10 cellular contexts compared by ENCODE assay signal in genomic region chr5:111063709-111064322, GRCh38.
DNase-seq lines count a peak whose midpoint lies in the region; ATAC-seq and TF ChIP-seq lines count a peak whose summit lies in the region.
"Had no signal": no experiment of that assay in that cellular context is flagged by ENCODE, and none has a peak within 500 bp of the region (broad histone marks: within the 10 kb centered on the region; RNA-seq: fewer than 3 reads in every experiment).

No MANE protein-coding gene starts in this region.

- H3K9me3 Mint-ChIP-seq in nephron progenitor cell: no peaks in the 10 kb centered on the region
- no peaks in the 10 kb centered on the region for H3K9me3 Mint-ChIP-seq in activated naive CD4-positive, alpha-beta T cell treated with anti-CD3 and anti-CD28 coated beads, Interleukin-2, amount 10 ng/mL, durations not matched to agents 7 days and 5 days

- no peak overlapping the region for H3K27ac Mint-ChIP-seq in nephron progenitor cell
- no peak overlapping the region for H3K27ac Mint-ChIP-seq in activated naive CD4-positive, alpha-beta T cell treated with anti-CD3 and anti-CD28 coated beads, Interleukin-2, amount 10 ng/mL, durations not matched to agents 7 days and 5 days
- H3K27ac Mint-ChIP-seq: B cell had no signal

- peak; percentile 79 for ATAC-seq in HG02885 (IDR thresholded peaks at IDR 0.05; ENCODE audit: poor library complexity, unreplicated experiment)

- DNase-seq in NCI-H1105 treated with DMSO at 0.1 percent for 48 hours (lab: John Stamatoyannopoulos, UW) (peak; percentile 18), NCI-H1105 (lab: John Stamatoyannopoulos, UW) (no peak), SW480 (ENCODE audit: low spot score) (peak; percentile 48), nephron progenitor cell (no peak), retina (no peak), Ammon's horn (ENCODE audit: low spot score) (no peak)
- no peak for DNase-seq in activated naive CD4-positive, alpha-beta T cell treated with anti-CD3 and anti-CD28 coated beads, Interleukin-2, amount 10 ng/mL, durations not matched to agents 7 days and 5 days
- DNase-seq: activated CD4-positive, alpha-beta T cell treated with anti-CD3 and anti-CD28 coated beads for 1 hour had no signal

- peaks cover 45% of the 10 kb centered on the region for H3K27me3 Mint-ChIP-seq in nephron progenitor cell (ENCODE audit: low read depth, poor library complexity)
- H3K27me3 Mint-ChIP-seq in activated naive CD4-positive, alpha-beta T cell treated with anti-CD3 and anti-CD28 coated beads, Interleukin-2, amount 10 ng/mL, durations not matched to agents 7 days and 5 days: peaks cover 35% of the 10 kb centered on the region

- TF ChIP-seq CTCF in nephron progenitor cell (IDR thresholded peaks at IDR 0.05): peak; percentile 26

- H3K36me3 Mint-ChIP-seq in nephron progenitor cell (ENCODE audit: low read depth): no peaks in the 10 kb centered on the region
- no peaks in the 10 kb centered on the region for H3K36me3 Mint-ChIP-seq in activated naive CD4-positive, alpha-beta T cell treated with anti-CD3 and anti-CD28 coated beads, Interleukin-2, amount 10 ng/mL, durations not matched to agents 7 days and 5 days

- H3K4me1 Mint-ChIP-seq in nephron progenitor cell: no peaks in the 10 kb centered on the region
- H3K4me1 Mint-ChIP-seq in activated naive CD4-positive, alpha-beta T cell treated with anti-CD3 and anti-CD28 coated beads, Interleukin-2, amount 10 ng/mL, durations not matched to agents 7 days and 5 days: no peaks in the 10 kb centered on the region
- H3K4me1 Mint-ChIP-seq: B cell had no signal

- H3K4me3 Mint-ChIP-seq in nephron progenitor cell: no peak overlapping the region
- no peak overlapping the region for H3K4me3 Mint-ChIP-seq in activated naive CD4-positive, alpha-beta T cell treated with anti-CD3 and anti-CD28 coated beads, Interleukin-2, amount 10 ng/mL, durations not matched to agents 7 days and 5 days
- H3K4me3 Mint-ChIP-seq: B cell had no signal

- CTCF ChIA-PET in activated naive CD4-positive, alpha-beta T cell treated with anti-CD3 and anti-CD28 coated beads, Interleukin-2, amount 10 ng/mL, durations not matched to agents 7 days and 5 days (lab: Charles Lee): no interaction called here

Comparison
In these comparisons a context has a peak if more than half of its experiments do, and no peak if none do; other contexts are left out.
1. DNase-seq: peak in NCI-H1105 treated with DMSO at 0.1 percent for 48 hours (single experiment) and SW480 (single experiment); none in NCI-H1105 (single experiment), nephron progenitor cell (single experiment), retina (single experiment), activated naive CD4-positive, alpha-beta T cell treated with anti-CD3 and anti-CD28 coated beads, Interleukin-2, amount 10 ng/mL, durations not matched to agents 7 days and 5 days (single experiment) and Ammon's horn (single experiment).